ENCODE assay signal across 8 cellular contexts in genomic region chr20:34824861-34825529, GRCh38. TPM values are rescaled to one million over a fixed set of nuclear protein-coding genes. Genes with fewer than 3 reads are reported as not detected.
DNase-seq lines count a peak whose midpoint lies in the region; FAIRE-seq and TF ChIP-seq lines count a peak whose summit lies in the region.

No MANE protein-coding gene starts in this region.

- peak overlapping the region; percentile 97 for H3K4me3 ChIP-seq in kidney (ENCODE audit: low read length in 2 of 2)

- in situ Hi-C loops in GM13976 (cut with MboI; ENCODE audit: low sequenced_read_pairs, unreplicated experiment): loop anchor here (25.0 kb wide), 1 partner anchor 387 kb away; no protein-coding TSS in a partner anchor

- DNase-seq in GM13976 (ENCODE audit: low spot score) (peak; percentile 87), HFFc6 (peak; percentile 7), NCI-H128 (lab: John Stamatoyannopoulos, UW; ENCODE audit: unreplicated experiment) (peak; percentile 39), kidney (peak; percentile 90), NCI-H187 treated with DMSO at 0.1 percent for 48 hours (lab: John Stamatoyannopoulos, UW) (no peak)
- DNase-seq in activated CD4-positive, CD25-positive, alpha-beta regulatory T cell treated with anti-CD3 and anti-CD28 coated beads, Interleukin-2, amount 50 U/mL, for 16 hours (ENCODE audit: low read depth, low spot score): peak; percentile 41
- peak; percentile 66 for DNase-seq in central memory CD4-positive, alpha-beta T cell
- DNase-seq in stimulated activated CD4-positive, alpha-beta T cell treated with anti-CD3 and anti-CD28 coated beads, Interleukin-15, amount 100 ng/mL, for 24 hours: peak; percentile 77

- H3K4me1 Mint-ChIP-seq in HFFc6 (ENCODE audit: low read depth): peaks cover 40% of the 10 kb centered on the region

- peaks cover 1% of the 10 kb centered on the region for H3K27me3 Mint-ChIP-seq in HFFc6 (ENCODE audit: insufficient read depth)

- peaks cover 5 to 9% of the 10 kb centered on the region in 2 donors for H3K4me1 ChIP-seq in kidney (ENCODE audit: control insufficient read depth in 1 of 2, insufficient read depth in 1 of 2, low read depth in 1 of 2, low read length in 2 of 2)

- FAIRE-seq in kidney (lab: Jason Lieb, UNC): no peak

- TF ChIP-seq CTCF in GM13976 (IDR thresholded peaks at IDR 0.05; ENCODE audit: borderline replicate concordance, control extremely low read depth, extremely low read depth, insufficient read depth, missing control alignments) (peak; percentile 9), HFFc6 (IDR thresholded peaks at IDR 0.05) (peak; percentile 41; the same call in 1 of the 2 replicates), kidney (IDR thresholded peaks at IDR 0.05; ENCODE audit: borderline replicate concordance, extremely low read depth, insufficient read depth) (no peak)

- no peaks in the 10 kb centered on the region for H3K9me3 Mint-ChIP-seq in HFFc6

- H3K9me3 ChIP-seq in kidney (ENCODE audit: control insufficient read depth in 1 of 2, low read length in 2 of 2): no peaks in the 10 kb centered on the region

- H3K4me3 Mint-ChIP-seq in HFFc6: peak overlapping the region; percentile 98

- peaks cover 0 to 5% of the 10 kb centered on the region in 2 donors for H3K36me3 ChIP-seq in kidney (ENCODE audit: control insufficient read depth in 1 of 2, insufficient read depth in 2 of 2, low read length in 2 of 2)

- H3K27ac Mint-ChIP-seq in HFFc6: peak overlapping the region; percentile 92

- H3K36me3 Mint-ChIP-seq in HFFc6 (ENCODE audit: low read depth): peaks cover 12% of the 10 kb centered on the region

- H3K27ac ChIP-seq in kidney (ENCODE audit: low read depth in 2 of 2, low read length in 2 of 2): peak overlapping the region; percentile 81 to 87

- intact Hi-C loops in kidney (cut with DNase I): no loop called here

- peak overlapping the region; percentile 93 to 94 for H3K9ac ChIP-seq in kidney (ENCODE audit: low read length in 2 of 2)

RNA-seq across cellular contexts. Expression of gene NCOA6, which starts 0.5 kb away (rescaled TPM):
- total RNA-seq in HFFc6 (2021; fragmentation: NEBNext Ultra II Directional; extraction: Animal tissue kit (Norgen Biotek cat#: 25700)): 10 to 100 TPM; 17.6 to 21.0 (median 18.4) TPM
- 28.1 TPM for total RNA-seq in kidney
- 30.8 TPM for polyA plus RNA-seq in kidney (ENCODE audit: insufficient read depth, low read depth, low replicate concordance)

RNA-seq across cellular contexts. Expression of gene GGT7, which starts 47.7 kb away (rescaled TPM):
- total RNA-seq in HFFc6 (2021; fragmentation: NEBNext Ultra II Directional; extraction: Animal tissue kit (Norgen Biotek cat#: 25700)): 10 to 100 TPM; 13.3 to 17.3 (median 16.1) TPM
- 27.0 TPM for total RNA-seq in kidney
- 24.3 TPM for polyA plus RNA-seq in kidney (ENCODE audit: insufficient read depth, low read depth, low replicate concordance)

RNA-seq across cellular contexts. Expression of gene ACSS2, which starts 51.4 kb away (rescaled TPM):
- total RNA-seq in HFFc6 (2021; fragmentation: NEBNext Ultra II Directional; extraction: Animal tissue kit (Norgen Biotek cat#: 25700)): 10 to 100 TPM; 13.2 to 18.0 (median 15.5) TPM
- total RNA-seq in kidney: 53.1 TPM
- 98.9 TPM for polyA plus RNA-seq in kidney (ENCODE audit: insufficient read depth, low read depth, low replicate concordance)
